ENCODE assay signal across 8 cellular contexts in genomic region chr3:136818851-136819783, GRCh38. TPM values are rescaled to one million over a fixed set of nuclear protein-coding genes. Genes with fewer than 3 reads are reported as not detected.
DNase-seq lines count a peak whose midpoint lies in the region; ATAC-seq and TF ChIP-seq lines count a peak whose summit lies in the region.

Gene SLC35G2 (plus strand): TSS chr3:136819126. CDS start chr3:136854461, 35,335 bp downstream.

- 0 out of 2 replicates have a peak, but pooled peaks cover 1% of the 10 kb centered on the region for H3K4me1 ChIP-seq in iPS DF 6.9 (ENCODE audit: control insufficient read depth, insufficient read depth, low read length)

- no peaks in the 10 kb centered on the region for H3K9me3 ChIP-seq in iPS DF 6.9 (ENCODE audit: control insufficient read depth, insufficient read depth, low read length)

- peak within 1 kb of the TSS; percentile 82 for H3K4me3 ChIP-seq in brain microvascular endothelial cell (ENCODE audit: low read depth, low read length)
- peak within 1 kb of the TSS; percentile 76 for H3K4me3 ChIP-seq in iPS DF 6.9 (ENCODE audit: low read length)

- in situ Hi-C loops in brain microvascular endothelial cell (cut with HindIII; ENCODE audit: low pct_ligation_motif_present, low sequenced_read_pairs), result no loop called here

- WGBS in iPS DF 6.9 (ENCODE audit: insufficient coverage, insufficient read length), result no CpG with 5 or more reads among the region's 81 CpGs

- ATAC-seq in GM18498 (IDR thresholded peaks at IDR 0.05; ENCODE audit: unreplicated experiment), result peak; percentile 57
- no peak for ATAC-seq in HG03520 (IDR thresholded peaks at IDR 0.05; ENCODE audit: unreplicated experiment)

- DNase-seq in M059J (ENCODE audit: low read depth), result peak; percentile 85
- DNase-seq in T-helper 1 cell, result peak in 4 of 5 donors; percentile 7 to 23 (median 12)
- peak; percentile 81 for DNase-seq in brain microvascular endothelial cell
- peak; percentile 35 for DNase-seq in iPS DF 6.9 (ENCODE audit: low read depth, low spot score)
- peak; percentile 46 for DNase-seq in renal cortical epithelial cell (ENCODE audit: low read depth)
- DNase-seq in NCI-H187 (lab: John Stamatoyannopoulos, UW), result no peak

- no peaks in the 10 kb centered on the region for H3K27me3 ChIP-seq in brain microvascular endothelial cell (replicated peaks)
- H3K27me3 ChIP-seq in iPS DF 6.9 (ENCODE audit: control insufficient read depth, insufficient read depth, low read length), result no peaks in the 10 kb centered on the region

- no peak for TF ChIP-seq CTCF in brain microvascular endothelial cell (IDR thresholded peaks at IDR 0.05; ENCODE audit: low read depth, low read length, missing control alignments)

- H3K36me3 ChIP-seq in brain microvascular endothelial cell (replicated peaks) (no peaks in the 10 kb centered on the region), iPS DF 6.9 (ENCODE audit: control insufficient read depth, insufficient read depth, low read length) (no peaks in the 10 kb centered on the region)

- H3K27ac ChIP-seq in brain microvascular endothelial cell (peak within 1 kb of the TSS; percentile 71), iPS DF 6.9 (ENCODE audit: low read length) (no peak within 1 kb of the TSS)

RNA-seq across cellular contexts. Expression of gene SLC35G2, which starts in this region (rescaled TPM):
- 54.6 and 62.8 TPM in 2 replicates for total RNA-seq in M059J (2014; rRNA removed; shearing (Covaris generic))
- total RNA-seq in renal cortical epithelial cell, result 13.7 and 16.5 TPM in 2 replicates

Comparison
In these comparisons a context has a peak if more than half of its experiments do, and no peak if none do; other contexts are left out.
1. DNase-seq: peak in M059J (single experiment), T-helper 1 cell (4 of 5), brain microvascular endothelial cell (single experiment), iPS DF 6.9 (single experiment) and renal cortical epithelial cell (single experiment); none in NCI-H187 (0 of 2).